14 cellular contexts compared by ENCODE assay signal in the genomic region with DNA sequence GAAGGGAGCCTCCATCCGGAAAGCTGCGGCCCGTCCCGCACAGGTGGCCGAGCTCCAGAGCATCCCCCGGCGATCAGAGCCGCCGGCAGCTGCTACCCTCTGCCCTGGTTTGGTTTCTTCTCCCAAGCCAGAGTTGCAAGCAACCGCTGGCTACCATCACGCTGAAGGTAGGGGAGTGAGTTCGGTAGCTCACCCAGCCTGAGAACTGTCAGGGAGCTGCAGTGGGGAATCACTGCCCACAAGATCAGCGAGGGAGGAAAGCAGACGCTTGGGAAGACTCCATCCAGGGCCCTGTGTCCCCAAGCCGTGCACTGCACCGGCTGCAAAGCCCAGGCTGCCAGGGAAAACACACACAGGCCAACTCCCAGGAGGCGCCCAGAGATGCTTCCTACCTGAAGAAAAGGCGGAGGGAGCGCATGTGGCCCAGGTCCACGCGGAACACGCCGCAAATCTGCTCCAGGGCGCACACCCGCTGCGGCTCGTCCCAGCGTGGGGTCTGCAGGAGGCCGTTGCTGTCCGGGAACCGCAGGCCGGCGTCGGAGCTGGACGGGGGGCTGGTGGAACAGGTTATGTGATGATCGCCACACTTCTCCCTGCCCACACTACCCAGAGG.
DNase-seq lines count a peak whose midpoint lies in the region; ATAC-seq, FAIRE-seq and TF ChIP-seq lines count a peak whose summit lies in the region.
"Had no signal": no experiment of that assay in that cellular context is flagged by ENCODE, and none has a peak within 500 bp of the region (broad histone marks: within the 10 kb centered on the region; RNA-seq: fewer than 3 reads in every experiment).

No MANE protein-coding gene starts in this region.

- no peak for FAIRE-seq in H1 (lab: Jason Lieb, UNC)

- H3K79me2 ChIP-seq in H1 (ENCODE audit: control insufficient read depth in 1 of 2, insufficient read depth in 2 of 2, low read length in 2 of 2) = peaks cover 0 to 13% of the 10 kb centered on the region in 2 experiments; a peak in 1 of 4 replicates

- intact Hi-C loops in Right ventricle myocardium inferior (cut with DNase I) (no loop called here), upper lobe of right lung (cut with DNase I) (no loop called here), esophagus muscularis mucosa (cut with DNase I) (no loop called here)

- H4K20me1 ChIP-seq in H1 (replicated peaks in 1 of 2; ENCODE audit: control insufficient read depth in 1 of 2, insufficient read depth in 2 of 2, low read length in 2 of 2) = peaks cover 0 to 4% of the 10 kb centered on the region in 2 experiments

- H2BK120ac ChIP-seq in H1 (replicated peaks; ENCODE audit: low read depth, low read length) = no peak overlapping the region
- no peak overlapping the region for H2BK120ac ChIP-seq in neuronal stem cell (ENCODE audit: low read depth, low read length)

- TF ChIP-seq POLR2A in H1 (IDR thresholded peaks at IDR 0.05; ENCODE audit: control extremely low read depth in 1 of 2, low read depth in 2 of 2, low read length in 2 of 2) (no peak), esophagus muscularis mucosa (IDR thresholded peaks at IDR 0.05; ENCODE audit: low read depth) (no peak)

- TF ChIP-seq CTCF in right atrium auricular region (IDR thresholded peaks at IDR 0.05) = no peak
- TF ChIP-seq CTCF in H1 (IDR thresholded peaks at IDR 0.05; ENCODE audit: control extremely low read depth in 1 of 3, insufficient read depth in 1 of 3, low read depth in 1 of 3, low read length in 3 of 3) = no peak
- TF ChIP-seq CTCF in upper lobe of right lung (IDR thresholded peaks at IDR 0.05) = no peak
- TF ChIP-seq CTCF in esophagus muscularis mucosa (IDR thresholded peaks at IDR 0.05) = no peak

- CTCF ChIA-PET in H1 (lab: Charles Lee; ENCODE audit: partially characterized antibody) = interaction anchor here (0.7 to 14.6 kb wide), 12 partner anchors 13 to 144 kb away, joined by 3 to 187 read pairs (median 3); no protein-coding TSS in a partner anchor

- H3K36me3 ChIP-seq in right atrium auricular region = peaks cover 9% of the 10 kb centered on the region
- peaks cover under 1 to 8% (median 5%) of the 10 kb centered on the region in 4 experiments; a peak in 4 of 8 replicates for H3K36me3 ChIP-seq in H1 (ENCODE audit: control insufficient read depth in 2 of 4, insufficient read depth in 4 of 4, low read length in 3 of 4)
- peaks cover 12 to 22% of the 10 kb centered on the region in 2 donors for H3K36me3 ChIP-seq in neuronal stem cell (replicated peaks in 1 of 2; ENCODE audit: control insufficient read depth in 2 of 2, insufficient read depth in 2 of 2, low read length in 2 of 2)
- H3K36me3 ChIP-seq in upper lobe of right lung = peaks cover 9% of the 10 kb centered on the region
- peaks cover 12 to 32% (median 29%) of the 10 kb centered on the region in 4 donors for H3K36me3 ChIP-seq in esophagus muscularis mucosa

- no peak for TF ChIP-seq RAD21 in H1 (IDR thresholded peaks at IDR 0.05 in 1 of 2, conservative IDR thresholded peaks at IDR 0.05 in 1 of 2; ENCODE audit: low read depth in 2 of 2, low read length in 2 of 2)

- H3K27me3 ChIP-seq in right atrium auricular region = no peaks in the 10 kb centered on the region
- no peaks in the 10 kb centered on the region for H3K27me3 ChIP-seq in H1 (replicated peaks in 1 of 4; ENCODE audit: control insufficient read depth in 3 of 4, extremely low read depth in 1 of 4, insufficient read depth in 3 of 4, low read length in 3 of 4)
- no peaks in the 10 kb centered on the region for H3K27me3 ChIP-seq in neuronal stem cell (ENCODE audit: control insufficient read depth in 3 of 3, insufficient read depth in 3 of 3, low read depth in 1 of 3, low read length in 3 of 3)
- H3K27me3 ChIP-seq in upper lobe of right lung = no peaks in the 10 kb centered on the region
- H3K27me3 ChIP-seq in esophagus muscularis mucosa = no peaks in the 10 kb centered on the region
- H3K27me3 ChIP-seq: tibial artery had no signal

- H3K4me2 ChIP-seq in H1 (ENCODE audit: insufficient read depth in 1 of 2, low read depth in 2 of 2, low read length in 2 of 2) (0 out of 4 replicates have a peak overlapping the region, but pooled peaks have one; percentile 79 to 86), neuronal stem cell (ENCODE audit: insufficient read depth, low read length, poor library complexity, severe bottlenecking) (no peak overlapping the region)

- H3K9ac ChIP-seq in H1 (replicated peaks in 1 of 4; ENCODE audit: extremely low read depth in 1 of 4, low read depth in 3 of 4, low read length in 3 of 4) (no peak overlapping the region), neuronal stem cell (ENCODE audit: low read depth, low read length, poor library complexity) (no peak overlapping the region)

- no peak overlapping the region for H2BK12ac ChIP-seq in H1 (ENCODE audit: low read depth, low read length)
- H2BK12ac ChIP-seq in neuronal stem cell (ENCODE audit: low read length) = peak overlapping the region; percentile 65

- H3K56ac ChIP-seq in H1 (replicated peaks; ENCODE audit: insufficient read length, low read depth, low read length) = no peak overlapping the region

- WGBS in H1 (ENCODE audit: extremely low coverage in 1 of 2, insufficient coverage in 1 of 2, insufficient read length in 1 of 2, insufficient replicate concordance in 2 of 2, low coverage in 1 of 2, low lambda C conversion rate in 2 of 2, missing lambda C conversion rate in 1 of 2), 2 experiments = 84% methylated on average over 29 of the region's 36 CpGs; no CpG with 5 or more reads in 1 of the 2 experiments
- WGBS in neuronal stem cell (ENCODE audit: extremely low coverage in 2 of 2, insufficient read length in 2 of 2, insufficient replicate concordance in 1 of 2), 2 donors = no CpG with 5 or more reads among the region's 36 CpGs
- 68% methylated on average over 22 of the region's 36 CpGs for WGBS in esophagus muscularis mucosa

- TF ChIP-seq EP300 in H1 (IDR thresholded peaks at IDR 0.05; ENCODE audit: borderline replicate concordance in 1 of 2, low read depth in 2 of 2, low read length in 2 of 2) (0 out of 3 replicates have a peak, but pooled peaks of 1 of the 2 experiments have one; percentile 32), esophagus muscularis mucosa (IDR thresholded peaks at IDR 0.05) (no peak)

- H3K23ac ChIP-seq in H1 (ENCODE audit: insufficient read length) (no peak overlapping the region), neuronal stem cell (ENCODE audit: low read depth, low read length, poor library complexity) (peak overlapping the region; percentile 28)

- no peak overlapping the region for H3K4me3 ChIP-seq in right atrium auricular region
- H3K4me3 ChIP-seq in H1 (ENCODE audit: extremely low read depth in 1 of 4, insufficient read depth in 2 of 4, low read depth in 3 of 4, low read length in 4 of 4) = no peak overlapping the region
- peak overlapping the region in 1 of 2 donors; percentile 31 for H3K4me3 ChIP-seq in neuronal stem cell (ENCODE audit: low read length in 2 of 2)
- H3K4me3 ChIP-seq in upper lobe of right lung = no peak overlapping the region
- peak overlapping the region in 2 of 4 donors; percentile 15 to 19 for H3K4me3 ChIP-seq in esophagus muscularis mucosa
- H3K4me3 ChIP-seq: lung had no signal

- H3K9me3 ChIP-seq in right atrium auricular region = no peaks in the 10 kb centered on the region
- H3K9me3 ChIP-seq in H1 (ENCODE audit: insufficient read depth in 2 of 2, low read depth in 1 of 2, low read length in 1 of 2) = no peaks in the 10 kb centered on the region
- H3K9me3 ChIP-seq in neuronal stem cell (replicated peaks in 1 of 2; ENCODE audit: control insufficient read depth in 2 of 2, insufficient read depth in 1 of 2, low read depth in 1 of 2, low read length in 2 of 2) = no peaks in the 10 kb centered on the region
- H3K9me3 ChIP-seq in upper lobe of right lung = no peaks in the 10 kb centered on the region
- no peaks in the 10 kb centered on the region for H3K9me3 ChIP-seq in esophagus muscularis mucosa
- H3K9me3 ChIP-seq: tibial artery had no signal

- no peak overlapping the region for H4K5ac ChIP-seq in H1 (ENCODE audit: insufficient read length, low read depth, low read length)

- no peaks in the 10 kb centered on the region; the same call in 1 of the 2 replicates for H3K23me2 ChIP-seq in H1 (ENCODE audit: low read depth, low read length)

- H3K4ac ChIP-seq in H1 (replicated peaks; ENCODE audit: insufficient read length, low read depth, low read length) (peak overlapping the region; percentile 25), neuronal stem cell (ENCODE audit: low read length) (no peak overlapping the region)

- POLR2A ChIA-PET in H1 (lab: Charles Lee; ENCODE audit: partially characterized antibody) = interaction anchor here (1.0 to 15.6 kb wide), 4 partner anchors 13 to 116 kb away, joined by 3 to 152 read pairs (median 20); no protein-coding TSS in a partner anchor

- H2AFZ ChIP-seq in H1 (ENCODE audit: low read length) (no peak overlapping the region), neuronal stem cell (ENCODE audit: low read length) (peak overlapping the region; percentile 11)

- DNase-seq in Right ventricle myocardium inferior (ENCODE audit: missing footprints) = peak; percentile 55
- no peak for DNase-seq in right atrium auricular region (ENCODE audit: low spot score)
- DNase-seq in H1 (ENCODE audit: low read depth in 1 of 2, low spot score in 2 of 2) = no peak
- DNase-seq in neuronal stem cell (ENCODE audit: low spot score) = no peak
- peak; percentile 61 for DNase-seq in upper lobe of right lung
- no peak for DNase-seq in esophagus muscularis mucosa (ENCODE audit: extremely low spot score)
- DNase-seq in NK-92 treated with Interleukin-12 subunit alpha and Interleukin-12 subunit beta, amount 100 ng/mL, for 24 hours (lab: John Stamatoyannopoulos, UW) = no peak
- DNase-seq in COLO829 (ENCODE audit: low spot score) = no peak
- DNase-seq: ACHN, MM.1S had no signal

- no peak overlapping the region for H2BK20ac ChIP-seq in H1 (ENCODE audit: low read length)

- H3K18ac ChIP-seq in H1 (ENCODE audit: extremely low read depth, low read length) (peak overlapping the region; percentile 44; the same call in 1 of the 2 replicates), neuronal stem cell (ENCODE audit: low read length) (peak overlapping the region; percentile 80)

- H3K79me1 ChIP-seq in H1 (ENCODE audit: low read depth, low read length) (0 out of 2 replicates have a peak, but pooled peaks cover 9% of the 10 kb centered on the region), neuronal stem cell (ENCODE audit: low read depth, low read length) (peaks cover 2% of the 10 kb centered on the region)

- H3K27ac ChIP-seq in right atrium auricular region = peak overlapping the region in 1 of 2 donors; percentile 13
- no peak overlapping the region; the same call in 1 of the 2 replicates for H3K27ac ChIP-seq in H1 (ENCODE audit: low read depth, low read length)
- H3K27ac ChIP-seq in neuronal stem cell (replicated peaks; ENCODE audit: low read length) = peak overlapping the region; percentile 21
- peak overlapping the region; percentile 9 for H3K27ac ChIP-seq in upper lobe of right lung
- peak overlapping the region in 2 of 4 donors; percentile 15 to 49 for H3K27ac ChIP-seq in esophagus muscularis mucosa (replicated peaks in 1 of 4)
- H3K27ac ChIP-seq: HL-60 had no signal

- H2BK5ac ChIP-seq in H1 (ENCODE audit: low read depth, low read length) (peak overlapping the region; percentile 93; the same call in 1 of the 2 replicates), neuronal stem cell (ENCODE audit: low read length) (peak overlapping the region; percentile 66)

- ATAC-seq in Right ventricle myocardium inferior (no peak), upper lobe of right lung (no peak)
- ATAC-seq: Panc1 had no signal

- no peak overlapping the region for H3K14ac ChIP-seq in H1 (ENCODE audit: insufficient read length)
- H3K14ac ChIP-seq in neuronal stem cell (ENCODE audit: low read length) = peak overlapping the region; percentile 40

- peak overlapping the region; percentile 47 for H4K91ac ChIP-seq in H1 (replicated peaks; ENCODE audit: insufficient read length, low read length)
- no peak overlapping the region for H4K91ac ChIP-seq in neuronal stem cell (ENCODE audit: low read depth, low read length, poor library complexity)

- H2AK5ac ChIP-seq in H1 (ENCODE audit: low read depth, low read length) (no peak overlapping the region), neuronal stem cell (ENCODE audit: low read depth, low read length) (peak overlapping the region; percentile 51)

- H4K8ac ChIP-seq in H1 (ENCODE audit: extremely low read depth, insufficient read depth, low read length) (0 out of 2 replicates have a peak overlapping the region, but pooled peaks have one; percentile 39), neuronal stem cell (ENCODE audit: low read depth, low read length) (no peak overlapping the region)

- H3K4me1 ChIP-seq in right atrium auricular region (peaks cover 0 to 23% of the 10 kb centered on the region in 2 donors), H1 (replicated peaks in 1 of 4; ENCODE audit: control insufficient read depth in 3 of 4, insufficient read depth in 4 of 4, low read length in 3 of 4) (peaks cover 20 to 64% (median 48%) of the 10 kb centered on the region in 4 experiments), neuronal stem cell (ENCODE audit: control insufficient read depth in 2 of 2, insufficient read depth in 1 of 2, low read depth in 1 of 2, low read length in 2 of 2) (peaks cover 38 to 40% of the 10 kb centered on the region in 2 donors), upper lobe of right lung (peaks cover 19% of the 10 kb centered on the region), esophagus muscularis mucosa (peaks cover 15 to 23% (median 20%) of the 10 kb centered on the region in 4 donors)

- no peak overlapping the region for H2BK15ac ChIP-seq in H1 (ENCODE audit: low read length)
- peak overlapping the region; percentile 94 for H2BK15ac ChIP-seq in neuronal stem cell (ENCODE audit: low read length)

Comparison
In these comparisons a context has a peak if more than half of its experiments do, and no peak if none do; other contexts are left out.
1. DNase-seq: peak in Right ventricle myocardium inferior (single experiment) and upper lobe of right lung (single experiment); none in right atrium auricular region (single experiment), H1 (0 of 2), neuronal stem cell (single experiment), esophagus muscularis mucosa (single experiment), NK-92 treated with Interleukin-12 subunit alpha and Interleukin-12 subunit beta, amount 100 ng/mL, for 24 hours (single experiment) and COLO829 (single experiment).